Comparison of ENCODE assay signal across 23 cellular contexts in the genomic region with DNA sequence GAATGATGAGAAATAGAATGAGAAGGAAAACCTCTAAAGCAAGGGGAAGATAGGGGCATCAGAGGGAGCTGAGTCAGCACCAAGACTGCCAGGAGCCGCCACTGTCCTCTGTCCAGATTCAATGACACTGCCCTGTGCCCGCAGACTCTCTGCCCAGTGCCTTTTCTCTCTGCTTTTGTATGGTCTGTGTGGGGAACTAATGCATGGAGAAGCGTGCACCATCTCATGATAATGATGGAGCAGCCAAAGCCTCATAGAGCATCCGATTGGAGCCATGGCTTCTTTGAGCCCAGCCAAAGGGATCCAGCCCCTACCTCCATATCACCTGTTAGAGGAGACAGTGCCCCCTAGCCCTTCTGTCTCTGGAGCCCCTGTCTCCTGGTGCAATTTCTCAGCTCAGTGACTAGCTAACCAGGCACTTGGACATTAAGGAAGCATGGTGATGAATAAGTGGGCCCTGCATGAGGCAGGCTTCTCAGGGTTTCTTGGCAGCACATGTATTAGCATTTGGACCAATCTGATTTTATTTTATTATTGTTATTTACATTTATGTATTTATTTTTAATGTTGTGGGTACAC. TPM values are rescaled to one million over a fixed set of nuclear protein-coding genes. Genes with fewer than 3 reads are reported as not detected.
DNase-seq lines count a peak whose midpoint lies in the region; TF ChIP-seq lines count a peak whose summit lies in the region.
"Had no signal": no experiment of that assay in that cellular context is flagged by ENCODE, and none has a peak within 500 bp of the region (broad histone marks: within the 10 kb centered on the region; RNA-seq: fewer than 3 reads in every experiment).

No MANE protein-coding gene starts in this region.

- H3K4me3 Mint-ChIP-seq in MCF 10A (ENCODE audit: unreplicated experiment) (no peak overlapping the region), endodermal cell (no peak overlapping the region), type B pancreatic cell (peak overlapping the region; percentile 42)
- H3K4me3 Mint-ChIP-seq in activated T-cell treated with anti-CD3 and anti-CD28 coated beads, Interleukin-2, amount 50 U/mL, for 24 hours, result no peak overlapping the region
- H3K4me3 Mint-ChIP-seq: CD8-positive, alpha-beta T cell had no signal

- H3K27me3 ChIP-seq in breast epithelium, result no peaks in the 10 kb centered on the region
- H3K27me3 ChIP-seq in endodermal cell (ENCODE audit: control insufficient read depth, insufficient read depth, low read length, poor library complexity, severe bottlenecking), result no peaks in the 10 kb centered on the region
- H3K27me3 ChIP-seq: SJSA1 had no signal

- H3K9me3 Mint-ChIP-seq in MCF 10A (ENCODE audit: unreplicated experiment) (no peaks in the 10 kb centered on the region), endodermal cell (no peaks in the 10 kb centered on the region), type B pancreatic cell (no peaks in the 10 kb centered on the region)
- H3K9me3 Mint-ChIP-seq in activated T-cell treated with anti-CD3 and anti-CD28 coated beads, Interleukin-2, amount 50 U/mL, for 24 hours, result no peaks in the 10 kb centered on the region
- H3K9me3 Mint-ChIP-seq: CD8-positive, alpha-beta T cell had no signal

- POLR2A ChIA-PET in MCF 10A (lab: Yijun Ruan, JAX) (interaction anchor here (0.6 to 5.1 kb wide), 5 partner anchors 7 to 373 kb away, joined by 3 to 76 read pairs (median 12); partner anchors contain the start of gene PFDN4), RWPE1 (lab: Yijun Ruan, JAX; ENCODE audit: low non-redundant PET) (no interaction called here)

- TF ChIP-seq CTCF in MCF 10A (IDR thresholded peaks at IDR 0.05; ENCODE audit: unreplicated experiment) (no peak), breast epithelium (IDR thresholded peaks at IDR 0.05) (no peak), VCaP (conservative IDR thresholded peaks at IDR 0.05) (no peak), endodermal cell (conservative IDR thresholded peaks at IDR 0.05) (peak; percentile 36), type B pancreatic cell (conservative IDR thresholded peaks at IDR 0.05) (no peak), RWPE1 (conservative IDR thresholded peaks at IDR 0.05; ENCODE audit: low read depth) (no peak)

- CTCF ChIA-PET in MCF 10A (lab: Yijun Ruan, JAX) (interaction anchor here (0.6 to 26.8 kb wide), 23 partner anchors 9 to 1717 kb away, joined by 3 to 1436 read pairs (median 6); partner anchors contain the start of gene PFDN4), RWPE1 (lab: Yijun Ruan, JAX) (interaction anchor here (0.7 to 6.1 kb wide), 4 partner anchors 98 to 1948 kb away, joined by 3 to 126 read pairs (median 4); no protein-coding TSS in a partner anchor)

- H3K27ac Mint-ChIP-seq in MCF 10A (ENCODE audit: low read depth, unreplicated experiment) (peak overlapping the region; percentile 33), endodermal cell (no peak overlapping the region), type B pancreatic cell (peak overlapping the region; percentile 82)
- H3K27ac Mint-ChIP-seq in activated T-cell treated with anti-CD3 and anti-CD28 coated beads, Interleukin-2, amount 50 U/mL, for 24 hours, result no peak overlapping the region
- H3K27ac Mint-ChIP-seq: CD8-positive, alpha-beta T cell had no signal

- no peaks in the 10 kb centered on the region for H3K9me3 ChIP-seq in breast epithelium
- no peaks in the 10 kb centered on the region for H3K9me3 ChIP-seq in endodermal cell (ENCODE audit: control insufficient read depth, low read length)
- H3K9me3 ChIP-seq: HAP-1, SJSA1 had no signal

- WGBS in endodermal cell (ENCODE audit: insufficient coverage in 1 of 2, insufficient read length in 1 of 2), 2 experiments, result 56 to 83% methylated on average over 1 to 4 of the region's 4 CpGs

- TF ChIP-seq POLR2A in breast epithelium (IDR thresholded peaks at IDR 0.05), result no peak

- no peaks in the 10 kb centered on the region for H3K36me3 Mint-ChIP-seq in MCF 10A (ENCODE audit: insufficient read depth, unreplicated experiment)
- H3K36me3 Mint-ChIP-seq in endodermal cell (ENCODE audit: low read depth), result no peaks in the 10 kb centered on the region
- no peaks in the 10 kb centered on the region for H3K36me3 Mint-ChIP-seq in type B pancreatic cell
- no peaks in the 10 kb centered on the region for H3K36me3 Mint-ChIP-seq in activated T-cell treated with anti-CD3 and anti-CD28 coated beads, Interleukin-2, amount 50 U/mL, for 24 hours (ENCODE audit: low read depth)
- H3K36me3 Mint-ChIP-seq: CD8-positive, alpha-beta T cell had no signal

- no peak overlapping the region for H3K9ac ChIP-seq in endodermal cell (ENCODE audit: extremely low read depth, low read length, poor library complexity, severe bottlenecking)
- H3K9ac ChIP-seq: KMS-11 had no signal

- BruUV-seq in MCF 10A (replicated peaks; lab: Mats Ljungman, UMichigan), result no TSS peak

- no peaks in the 10 kb centered on the region for H3K4me1 ChIP-seq in breast epithelium
- H3K4me1 ChIP-seq in endodermal cell (ENCODE audit: control insufficient read depth, insufficient read depth, low read length), result no peaks in the 10 kb centered on the region
- H3K4me1 ChIP-seq: HAP-1, SJSA1 had no signal

- DNase-seq in MCF 10A (ENCODE audit: unreplicated experiment), result no peak
- DNase-seq in breast epithelium (ENCODE audit: low spot score in 2 of 2), result no peak
- no peak for DNase-seq in endodermal cell
- DNase-seq in type B pancreatic cell (ENCODE audit: extremely low spot score, unreplicated experiment), result no peak
- DNase-seq in RWPE1 (ENCODE audit: low spot score), result no peak
- no peak for DNase-seq in activated T-cell treated with anti-CD3 and anti-CD28 coated beads, Interleukin-2, amount 50 U/mL, for 24 hours
- no peak for DNase-seq in NCI-H748 treated with DMSO at 0.1 percent for 48 hours (lab: John Stamatoyannopoulos, UW)
- DNase-seq: 8988T; AML-193; CD8-positive, alpha-beta T cell; DMS153; NCI-H1105; NCI-H146; NCI-H2029; NCI-H2171; NCI-H446; NCI-H526 treated with DMSO at 0.1 percent for 48 hours; T-helper 1 cell had no signal

- H3K4me3 ChIP-seq in breast epithelium (no peak overlapping the region), endodermal cell (ENCODE audit: low read length) (no peak overlapping the region)
- H3K4me3 ChIP-seq: HAP-1, SJSA1 had no signal

- intact Hi-C loops in MCF 10A (cut with micrococcal nuclease) (no loop called here), breast epithelium (cut with DNase I; ENCODE audit: low total_unique reads) (loop anchor here (10.0 kb wide), 1 partner anchor 107 kb away; no protein-coding TSS in a partner anchor)

- H3K4me1 Mint-ChIP-seq in MCF 10A (ENCODE audit: insufficient read depth, unreplicated experiment) (peaks cover 16% of the 10 kb centered on the region), endodermal cell (peaks cover 2% of the 10 kb centered on the region), type B pancreatic cell (ENCODE audit: unreplicated experiment) (peaks cover 14% of the 10 kb centered on the region)
- H3K4me1 Mint-ChIP-seq in activated T-cell treated with anti-CD3 and anti-CD28 coated beads, Interleukin-2, amount 50 U/mL, for 24 hours (ENCODE audit: low read depth), result peaks cover 15% of the 10 kb centered on the region

- H3K36me3 ChIP-seq in breast epithelium (no peaks in the 10 kb centered on the region), endodermal cell (ENCODE audit: control insufficient read depth, insufficient read depth, low read length) (no peaks in the 10 kb centered on the region)
- H3K36me3 ChIP-seq: HAP-1, SJSA1 had no signal

- H3K27me3 Mint-ChIP-seq in MCF 10A (ENCODE audit: insufficient read depth, unreplicated experiment), result no peaks in the 10 kb centered on the region
- H3K27me3 Mint-ChIP-seq in endodermal cell (ENCODE audit: insufficient read depth), result no peaks in the 10 kb centered on the region
- H3K27me3 Mint-ChIP-seq in type B pancreatic cell, result no peaks in the 10 kb centered on the region
- H3K27me3 Mint-ChIP-seq in activated T-cell treated with anti-CD3 and anti-CD28 coated beads, Interleukin-2, amount 50 U/mL, for 24 hours, result no peaks in the 10 kb centered on the region

- H3K27ac ChIP-seq in breast epithelium (no peak overlapping the region), VCaP (peak overlapping the region; percentile 44), endodermal cell (ENCODE audit: low read depth, low read length) (no peak overlapping the region), RWPE1 (no peak overlapping the region)
- H3K27ac ChIP-seq: HL-60, KMS-11, SJSA1 had no signal

RNA-seq across cellular contexts. Expression of gene PFDN4, which starts 6.5 kb away (rescaled TPM):
- total RNA-seq in MCF 10A (2022), result 37.0 and 45.4 TPM in 2 replicates
- 10 to 100 TPM; 41.0 to 57.7 (median 52.1) TPM for total RNA-seq in breast epithelium
- total RNA-seq in endodermal cell, result 10 to 100 TPM; 72.7 to 89.8 TPM
- 99.5 TPM for polyA plus RNA-seq in endodermal cell (2013, experiment 1 of 2)
- 128 TPM for polyA plus RNA-seq in endodermal cell (2013, experiment 2 of 2)
- total RNA-seq in type B pancreatic cell (ENCODE audit: low replicate concordance), result 19.3 and 28.4 TPM in 2 replicates

RNA-seq across cellular contexts. Expression of gene CYP24A1, which starts 27.6 kb away (rescaled TPM):
- total RNA-seq in MCF 10A (2022) (0.28 and 0.34 TPM in 2 replicates), breast epithelium (1 to 10 TPM in 2 of 3 donors, not detected in 1; 2.0 to 6.4 TPM), endodermal cell (under 1 TPM in 1 of 2 donors, not detected in 1; 0.13 TPM), type B pancreatic cell (ENCODE audit: low replicate concordance) (7.1 and 21.1 TPM in 2 replicates)
- polyA plus RNA-seq in endodermal cell (2013, experiment 1 of 2), result 0.14 TPM
- polyA plus RNA-seq in endodermal cell (2013, experiment 2 of 2), result 0.29 TPM
- total RNA-seq: CD8-positive, alpha-beta T cell; SJSA1 had no signal

Comparison
In these comparisons a context has a peak if more than half of its experiments do, and no peak if none do; other contexts are left out.
1. H3K27ac Mint-ChIP-seq: peak in MCF 10A (single experiment) and type B pancreatic cell (single experiment); none in endodermal cell (single experiment) and activated T-cell treated with anti-CD3 and anti-CD28 coated beads, Interleukin-2, amount 50 U/mL, for 24 hours (single experiment).